Comparison of ENCODE assay signal across 20 cellular contexts in genomic region chr20:21941941-21942805, GRCh38.
DNase-seq lines count a peak whose midpoint lies in the region; ATAC-seq and TF ChIP-seq lines count a peak whose summit lies in the region.
"Had no signal": no experiment of that assay in that cellular context is flagged by ENCODE, and none has a peak within 500 bp of the region (broad histone marks: within the 10 kb centered on the region; RNA-seq: fewer than 3 reads in every experiment).

No MANE protein-coding gene starts in this region.

- H3K4me3 ChIP-seq in astrocyte of the spinal cord (ENCODE audit: low read depth, low read length) = no peak overlapping the region
- H3K4me3 ChIP-seq: A549, BLaER1, GM12878, GM23248, HAP-1 had no signal

- TF ChIP-seq CTCF in astrocyte of the spinal cord (IDR thresholded peaks at IDR 0.05; ENCODE audit: low read depth, low read length) = no peak

- in situ Hi-C loops in astrocyte of the spinal cord (cut with HindIII; ENCODE audit: low sequenced_read_pairs) = no loop called here

- no peak for ATAC-seq in GM18870 (IDR thresholded peaks at IDR 0.05; ENCODE audit: unreplicated experiment)
- ATAC-seq in HG02973 (IDR thresholded peaks at IDR 0.05; ENCODE audit: unreplicated experiment) = no peak
- ATAC-seq: A549, GM12878 had no signal

- DNase-seq in HT1080 (ENCODE audit: low read depth) (peak; percentile 12), astrocyte of the spinal cord (ENCODE audit: low read depth, low spot score) (peak; percentile 21), pons (ENCODE audit: low spot score) (peak; percentile 2), C1 segment of cervical spinal cord (lab: John Stamatoyannopoulos, UW) (no peak), T-helper 2 cell (no peak)
- DNase-seq: CD4-positive, CD25-positive, alpha-beta regulatory T cell; CD8-positive, alpha-beta memory T cell; COR-L47; DMS 273 treated with DMSO at 0.1 percent for 48 hours; DMS53; DND-41; EL; GM23248; KBM-7 had no signal

Comparison
In these comparisons a context has a peak if more than half of its experiments do, and no peak if none do; other contexts are left out.
1. DNase-seq: peak in HT1080 (single experiment), astrocyte of the spinal cord (single experiment) and pons (single experiment); none in C1 segment of cervical spinal cord (0 of 14) and T-helper 2 cell (0 of 5).